In the genomic region with DNA sequence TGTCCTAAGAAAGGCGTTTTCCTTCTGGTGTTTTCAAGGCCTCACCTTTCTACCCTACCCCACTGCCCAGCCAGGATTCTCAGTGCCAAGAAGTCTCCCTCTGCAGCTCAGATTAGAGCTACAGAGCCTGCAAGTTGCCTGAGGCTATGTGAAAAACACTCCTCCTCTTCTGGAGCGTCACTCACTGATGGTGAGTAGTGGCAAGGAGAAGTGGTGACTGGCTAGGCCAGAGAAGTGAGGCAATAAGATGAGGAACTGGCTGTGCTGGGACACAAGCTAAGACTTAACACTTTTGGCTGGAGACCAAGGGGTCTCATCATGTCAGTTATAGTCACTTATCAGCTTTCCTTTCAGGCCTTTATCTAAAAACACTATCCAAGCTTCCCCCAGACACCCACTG, we compare ENCODE assay signal across 16 cellular contexts.
DNase-seq lines count a peak whose midpoint lies in the region; ATAC-seq and TF ChIP-seq lines count a peak whose summit lies in the region.
"Had no signal": no experiment of that assay in that cellular context is flagged by ENCODE, and none has a peak within 500 bp of the region (broad histone marks: within the 10 kb centered on the region; RNA-seq: fewer than 3 reads in every experiment).

No MANE protein-coding gene starts in this region.

- no peaks in the 10 kb centered on the region for H3K9me2 ChIP-seq in PC-9 (ENCODE audit: insufficient read depth)

- H4K20me1 ChIP-seq in PC-9 (ENCODE audit: insufficient read depth) = no peaks in the 10 kb centered on the region

- peaks cover 0 to 6% of the 10 kb centered on the region in 2 donors for H3K9me3 ChIP-seq in right atrium auricular region
- no peaks in the 10 kb centered on the region for H3K9me3 ChIP-seq in PC-9 (ENCODE audit: insufficient read depth, low read depth)
- H3K9me3 ChIP-seq in ovary = no peaks in the 10 kb centered on the region
- H3K9me3 ChIP-seq: A549, tibial artery had no signal

- H3F3A ChIP-seq in PC-9 (ENCODE audit: insufficient read depth, low read depth) = no peaks in the 10 kb centered on the region

- H3K4me3 ChIP-seq in right atrium auricular region (no peak overlapping the region), PC-9 (no peak overlapping the region), epithelial cell of esophagus (ENCODE audit: low read length) (no peak overlapping the region), ovary (no peak overlapping the region)
- H3K4me3 ChIP-seq: A549, tibial artery had no signal

- CTCF ChIA-PET in PC-9 (lab: Charles Lee) = interaction anchor here (0.8 kb wide), 1 partner anchor 174 kb away, joined by 3 read pairs; no protein-coding TSS in a partner anchor

- H3K36me3 ChIP-seq in right atrium auricular region (no peaks in the 10 kb centered on the region), PC-9 (ENCODE audit: low read depth) (no peaks in the 10 kb centered on the region), ovary (no peaks in the 10 kb centered on the region)
- H3K36me3 ChIP-seq: tibial artery had no signal

- H3K4me1 ChIP-seq in right atrium auricular region = no peaks in the 10 kb centered on the region
- no peaks in the 10 kb centered on the region for H3K4me1 ChIP-seq in PC-9 (replicated peaks; ENCODE audit: insufficient read depth)
- H3K4me1 ChIP-seq in ovary (ENCODE audit: insufficient read depth) = peaks cover under 1% of the 10 kb centered on the region
- H3K4me1 ChIP-seq: A549, tibial artery had no signal

- intact Hi-C loops in Right ventricle myocardium superior (cut with DNase I) = no loop called here
- intact Hi-C loops in PC-9 (cut with micrococcal nuclease; ENCODE audit: unreplicated experiment) = no loop called here
- intact Hi-C loops in sciatic nerve (cut with DNase I) = no loop called here
- intact Hi-C loops in ovary (cut with DNase I) = loop anchor here in 1 of 4 donors (5.0 kb wide), 1 partner anchor 190 kb away; no protein-coding TSS in a partner anchor

- TF ChIP-seq EP300 in ovary (IDR thresholded peaks at IDR 0.05) = no peak

- no peak overlapping the region for H2AFZ ChIP-seq in PC-9

- POLR2A ChIA-PET in PC-9 (lab: Charles Lee; ENCODE audit: unreplicated experiment) = interaction anchor here (0.7 kb wide), 1 partner anchor 257 kb away, joined by 3 read pairs; no protein-coding TSS in a partner anchor

- TF ChIP-seq POLR2A in ovary (IDR thresholded peaks at IDR 0.05) = no peak

- ATAC-seq in Right ventricle myocardium superior (ENCODE audit: poor library complexity) (peak; percentile 61), sciatic nerve (peak; percentile 78), omental fat pad (ENCODE audit: low FRiP score) (no peak), GM21526 (IDR thresholded peaks at IDR 0.05; ENCODE audit: low FRiP score, unreplicated experiment) (no peak)
- ATAC-seq: A549, esophagus mucosa had no signal

- H3K27me3 ChIP-seq in right atrium auricular region = no peaks in the 10 kb centered on the region
- no peaks in the 10 kb centered on the region for H3K27me3 ChIP-seq in PC-9 (ENCODE audit: insufficient read depth, low read depth)
- no peaks in the 10 kb centered on the region for H3K27me3 ChIP-seq in ovary
- H3K27me3 ChIP-seq: tibial artery had no signal

- no peak for DNase-seq in Right ventricle myocardium superior
- no peak for DNase-seq in right atrium auricular region (ENCODE audit: low spot score)
- DNase-seq in PC-9 = peak; percentile 10 to 41
- DNase-seq in epithelial cell of esophagus (ENCODE audit: low read depth) = peak; percentile 75
- DNase-seq in sciatic nerve (ENCODE audit: low spot score) = no peak
- DNase-seq in omental fat pad (ENCODE audit: low spot score) = no peak
- no peak for DNase-seq in ovary
- DNase-seq: activated CD4-positive, alpha-beta T cell treated with anti-CD3 and anti-CD28 coated beads for 1 hour; activated T-cell treated with anti-CD3 and anti-CD28 coated beads for 4 hours; hippocampal formation; NCI-H1694 treated with DMSO at 0.1 percent for 48 hours; stimulated activated CD4-positive, alpha-beta T cell treated with anti-CD3 and anti-CD28 coated beads, Interleukin-15, amount 100 ng/mL, for 24 hours had no signal

- H3K27ac ChIP-seq in right atrium auricular region = no peak overlapping the region
- H3K27ac ChIP-seq in PC-9 = no peak overlapping the region
- no peak overlapping the region for H3K27ac ChIP-seq in ovary
- H3K27ac ChIP-seq: A549, tibial artery had no signal

- TF ChIP-seq CTCF in right atrium auricular region (IDR thresholded peaks at IDR 0.05) = no peak
- no peak for TF ChIP-seq CTCF in PC-9 (conservative IDR thresholded peaks at IDR 0.05)
- TF ChIP-seq CTCF in epithelial cell of esophagus (IDR thresholded peaks at IDR 0.05; ENCODE audit: insufficient read depth, low read depth, low read length, missing control alignments) = no peak
- TF ChIP-seq CTCF in omental fat pad (IDR thresholded peaks at IDR 0.05) = no peak
- TF ChIP-seq CTCF in ovary (IDR thresholded peaks at IDR 0.05) = no peak

- H3K79me2 ChIP-seq in PC-9 (ENCODE audit: low read depth) = no peaks in the 10 kb centered on the region

- H3K4me2 ChIP-seq in PC-9 = no peak overlapping the region
- H3K4me2 ChIP-seq: A549 had no signal

- no TSS peak for BruUV-seq in PC-9 (replicated peaks; lab: Mats Ljungman, UMichigan)

- WGBS in ovary, 3 donors = 93 to 95% (median 95%) methylated on average over 2 of the region's 2 CpGs

Comparison
In these comparisons a context has a peak if more than half of its experiments do, and no peak if none do; other contexts are left out.
1. ATAC-seq: peak in Right ventricle myocardium superior (single experiment) and sciatic nerve (single experiment); none in omental fat pad (single experiment) and GM21526 (single experiment).
2. DNase-seq: peak in PC-9 (2 of 2) and epithelial cell of esophagus (single experiment); none in Right ventricle myocardium superior (single experiment), right atrium auricular region (single experiment), sciatic nerve (single experiment), omental fat pad (single experiment) and ovary (0 of 5).